19 cellular contexts compared by ENCODE assay signal in genomic region chr11:11898648-11899047, GRCh38. TPM values are rescaled to one million over a fixed set of nuclear protein-coding genes. Genes with fewer than 3 reads are reported as not detected.
DNase-seq lines count a peak whose midpoint lies in the region; ATAC-seq and TF ChIP-seq lines count a peak whose summit lies in the region.
"Had no signal": no experiment of that assay in that cellular context is flagged by ENCODE, and none has a peak within 500 bp of the region (broad histone marks: within the 10 kb centered on the region; RNA-seq: fewer than 3 reads in every experiment).

No MANE protein-coding gene starts in this region.

- 0 out of 2 replicates have a peak, but pooled peaks cover 6% of the 10 kb centered on the region for H3K79me2 ChIP-seq in PC-3 (ENCODE audit: low read length)

- TF ChIP-seq CTCF in PC-3 (conservative IDR thresholded peaks at IDR 0.05; ENCODE audit: low read depth, low read length) (no peak), nephron progenitor cell (IDR thresholded peaks at IDR 0.05) (no peak), gastroesophageal sphincter (IDR thresholded peaks at IDR 0.05) (no peak), type B pancreatic cell (conservative IDR thresholded peaks at IDR 0.05) (no peak)

- TF ChIP-seq POLR2A in gastroesophageal sphincter (IDR thresholded peaks at IDR 0.05): no peak

- no peaks in the 10 kb centered on the region for H3K9me3 Mint-ChIP-seq in activated naive CD8-positive, alpha-beta T cell (ENCODE audit: low read depth)
- no peaks in the 10 kb centered on the region for H3K9me3 Mint-ChIP-seq in activated naive CD8-positive, alpha-beta T cell treated with anti-CD3 and anti-CD28 coated beads, Interleukin-2, amount 50 U/mL, for 24 hours
- H3K9me3 Mint-ChIP-seq in nephron progenitor cell (no peaks in the 10 kb centered on the region), type B pancreatic cell (no peaks in the 10 kb centered on the region)

- H3K27me3 ChIP-seq in PC-3 (ENCODE audit: low read length) (no peaks in the 10 kb centered on the region), gastroesophageal sphincter (no peaks in the 10 kb centered on the region)
- H3K27me3 ChIP-seq: BLaER1 had no signal

- no peaks in the 10 kb centered on the region for H3K9me2 ChIP-seq in PC-3 (replicated peaks; ENCODE audit: low read length)

- CTCF ChIA-PET in PC-3 (lab: Charles Lee): no interaction called here

- no peak for DNase-seq in activated naive CD8-positive, alpha-beta T cell treated with anti-CD3 and anti-CD28 coated beads, Interleukin-2, amount 50 U/mL, for 24 hours
- DNase-seq in PC-3: peak; percentile 16
- DNase-seq in nephron progenitor cell: no peak
- no peak for DNase-seq in type B pancreatic cell (ENCODE audit: extremely low spot score, unreplicated experiment)
- DNase-seq: DMS 273 treated with DMSO at 0.1 percent for 48 hours; GDM1; HCEC 1CT; KBM-7; NCI-H1436; NCI-H2029; NCI-H2171; NCI-H446; NK-92 treated with Interleukin-12 subunit alpha and Interleukin-12 subunit beta, amount 100 ng/mL, for 24 hours; SIG-M5 had no signal

- BruUV-seq in PC-3 (replicated peaks; lab: Mats Ljungman, UMichigan): no TSS peak

- ATAC-seq in activated naive CD8-positive, alpha-beta T cell treated with anti-CD3 and anti-CD28 coated beads, Interleukin-2, amount 50 U/mL, for 24 hours: no peak
- ATAC-seq in GM18868 (IDR thresholded peaks at IDR 0.05; ENCODE audit: unreplicated experiment) (peak; percentile 62), PC-3 (peak; percentile 80), gastroesophageal sphincter (no peak), GM18867 (IDR thresholded peaks at IDR 0.05; ENCODE audit: unreplicated experiment) (no peak)

- H2AFZ ChIP-seq in PC-3 (ENCODE audit: low read length): no peak overlapping the region

- H3K27me3 Mint-ChIP-seq in activated naive CD8-positive, alpha-beta T cell: no peaks in the 10 kb centered on the region
- no peaks in the 10 kb centered on the region for H3K27me3 Mint-ChIP-seq in activated naive CD8-positive, alpha-beta T cell treated with anti-CD3 and anti-CD28 coated beads, Interleukin-2, amount 50 U/mL, for 24 hours
- H3K27me3 Mint-ChIP-seq in nephron progenitor cell (ENCODE audit: low read depth, poor library complexity): no peaks in the 10 kb centered on the region
- no peaks in the 10 kb centered on the region for H3K27me3 Mint-ChIP-seq in type B pancreatic cell

- no peaks in the 10 kb centered on the region for H3F3A ChIP-seq in PC-3 (ENCODE audit: low read length, unreplicated experiment)

- H3K4me1 ChIP-seq in PC-3 (ENCODE audit: insufficient read depth, low read length): peaks cover 17% of the 10 kb centered on the region
- no peaks in the 10 kb centered on the region for H3K4me1 ChIP-seq in gastroesophageal sphincter
- H3K4me1 ChIP-seq: BLaER1 had no signal

- WGBS in gastroesophageal sphincter (ENCODE audit: low coverage in 1 of 2), 2 donors: 82 to 83% methylated on average over 2 of the region's 2 CpGs

- H3K27ac ChIP-seq in PC-3 (ENCODE audit: low read length) (no peak overlapping the region), gastroesophageal sphincter (no peak overlapping the region)
- H3K27ac ChIP-seq: BLaER1 had no signal

- no peak for TF ChIP-seq EP300 in gastroesophageal sphincter (IDR thresholded peaks at IDR 0.05)

- POLR2A ChIA-PET in PC-3 (lab: Charles Lee; ENCODE audit: unreplicated experiment): no interaction called here

- H3K36me3 ChIP-seq in PC-3 (ENCODE audit: low read depth, low read length) (peaks cover 9% of the 10 kb centered on the region; the same call in 1 of the 2 replicates), gastroesophageal sphincter (peaks cover 0 to 48% of the 10 kb centered on the region in 2 donors)

- H3K9me3 ChIP-seq in PC-3 (ENCODE audit: low read length) (no peaks in the 10 kb centered on the region), gastroesophageal sphincter (no peaks in the 10 kb centered on the region)
- H3K9me3 ChIP-seq: BLaER1 had no signal

- no peaks in the 10 kb centered on the region for H4K20me1 ChIP-seq in PC-3 (ENCODE audit: low read length)

- intact Hi-C loops in PC-3 (cut with micrococcal nuclease): loop anchor here (5.0 kb wide), 1 partner anchor 51 kb away; no protein-coding TSS in a partner anchor

- no peak overlapping the region for H3K9ac ChIP-seq in PC-3 (ENCODE audit: low read length)
- H3K9ac ChIP-seq: BLaER1 had no signal

- H3K4me3 Mint-ChIP-seq in activated naive CD8-positive, alpha-beta T cell: no peak overlapping the region
- H3K4me3 Mint-ChIP-seq in activated naive CD8-positive, alpha-beta T cell treated with anti-CD3 and anti-CD28 coated beads, Interleukin-2, amount 50 U/mL, for 24 hours: no peak overlapping the region
- no peak overlapping the region for H3K4me3 Mint-ChIP-seq in nephron progenitor cell
- no peak overlapping the region for H3K4me3 Mint-ChIP-seq in type B pancreatic cell

- H3K36me3 Mint-ChIP-seq in activated naive CD8-positive, alpha-beta T cell: peaks cover 8% of the 10 kb centered on the region
- peaks cover 10% of the 10 kb centered on the region for H3K36me3 Mint-ChIP-seq in activated naive CD8-positive, alpha-beta T cell treated with anti-CD3 and anti-CD28 coated beads, Interleukin-2, amount 50 U/mL, for 24 hours (ENCODE audit: low read depth)
- H3K36me3 Mint-ChIP-seq in nephron progenitor cell (ENCODE audit: low read depth) (peaks cover 45% of the 10 kb centered on the region), type B pancreatic cell (peaks cover 26% of the 10 kb centered on the region)

- H3K4me1 Mint-ChIP-seq in activated naive CD8-positive, alpha-beta T cell (ENCODE audit: low read depth): peaks cover 4% of the 10 kb centered on the region
- no peaks in the 10 kb centered on the region for H3K4me1 Mint-ChIP-seq in activated naive CD8-positive, alpha-beta T cell treated with anti-CD3 and anti-CD28 coated beads, Interleukin-2, amount 50 U/mL, for 24 hours
- H3K4me1 Mint-ChIP-seq in nephron progenitor cell (no peaks in the 10 kb centered on the region), type B pancreatic cell (ENCODE audit: unreplicated experiment) (no peaks in the 10 kb centered on the region)

- peak overlapping the region; percentile 41; the same call in 1 of the 2 replicates for H3K4me2 ChIP-seq in PC-3 (ENCODE audit: low read length)
- H3K4me2 ChIP-seq: BLaER1 had no signal

- peak overlapping the region; percentile 23 for H3K27ac Mint-ChIP-seq in activated naive CD8-positive, alpha-beta T cell
- no peak overlapping the region for H3K27ac Mint-ChIP-seq in activated naive CD8-positive, alpha-beta T cell treated with anti-CD3 and anti-CD28 coated beads, Interleukin-2, amount 50 U/mL, for 24 hours
- H3K27ac Mint-ChIP-seq in nephron progenitor cell (peak overlapping the region; percentile 63), type B pancreatic cell (no peak overlapping the region)

- no peak overlapping the region for H3K4me3 ChIP-seq in PC-3 (ENCODE audit: low read length)
- no peak overlapping the region for H3K4me3 ChIP-seq in gastroesophageal sphincter
- H3K4me3 ChIP-seq: BLaER1 had no signal

RNA-seq across cellular contexts. Expression of gene USP47, which starts 56.9 kb away (rescaled TPM):
- 33.5 and 45.2 TPM in 2 replicates for total RNA-seq in PC-3 (2014; rRNA removed)
- 100 to 1,000 TPM in 3 of 4 donors, 10 to 100 TPM in 1; 84.7 to 156 (median 115) TPM for total RNA-seq in gastroesophageal sphincter
- total RNA-seq in type B pancreatic cell (ENCODE audit: low replicate concordance): 46.3 and 54.4 TPM in 2 replicates

Comparison
In these comparisons a context has a peak if more than half of its experiments do, and no peak if none do; other contexts are left out.
1. H3K27ac Mint-ChIP-seq: peak in activated naive CD8-positive, alpha-beta T cell (single experiment) and nephron progenitor cell (single experiment); none in activated naive CD8-positive, alpha-beta T cell treated with anti-CD3 and anti-CD28 coated beads, Interleukin-2, amount 50 U/mL, for 24 hours (single experiment) and type B pancreatic cell (single experiment).
2. ATAC-seq: peak in GM18868 (single experiment) and PC-3 (single experiment); none in activated naive CD8-positive, alpha-beta T cell treated with anti-CD3 and anti-CD28 coated beads, Interleukin-2, amount 50 U/mL, for 24 hours (single experiment), gastroesophageal sphincter (single experiment) and GM18867 (single experiment).